12 cellular contexts compared by ENCODE assay signal in genomic region chr5:58620336-58620735, GRCh38. TPM values are rescaled to one million over a fixed set of nuclear protein-coding genes. Genes with fewer than 3 reads are reported as not detected.
"Had no signal": no experiment of that assay in that cellular context is flagged by ENCODE, and none has a peak within 500 bp of the region (broad histone marks: within the 10 kb centered on the region; RNA-seq: fewer than 3 reads in every experiment).

No MANE protein-coding gene starts in this region.

- DNase-seq: GM23248, GOT3, H7, H9, HCEC 1CT, HFFc6 had no signal

- H3K4me1 ChIP-seq: HAP-1 had no signal

- H3K27ac ChIP-seq: GM23248 had no signal

- H3K9ac ChIP-seq: GM23248 had no signal

- ATAC-seq: GM23338, HCT116 had no signal

- H3K9me3 ChIP-seq: HAP-1 had no signal

- H3K4me2 ChIP-seq: GM23338 had no signal

- H2AFZ ChIP-seq: GM23248, GM23338 had no signal

- FAIRE-seq: H1, H54 had no signal

- H3K4me3 ChIP-seq: GM23248, GM23338, HAP-1 had no signal

- H3K36me3 ChIP-seq: HAP-1 had no signal

RNA-seq across cellular contexts. Expression of gene RAB3C, which starts 37.5 kb away (rescaled TPM):
- total RNA-seq: GM23248, H4, HFFc6 had no signal
- polyA plus RNA-seq: GM23248 had no signal
